Comparison of ENCODE assay signal across 14 cellular contexts in the genomic region with DNA sequence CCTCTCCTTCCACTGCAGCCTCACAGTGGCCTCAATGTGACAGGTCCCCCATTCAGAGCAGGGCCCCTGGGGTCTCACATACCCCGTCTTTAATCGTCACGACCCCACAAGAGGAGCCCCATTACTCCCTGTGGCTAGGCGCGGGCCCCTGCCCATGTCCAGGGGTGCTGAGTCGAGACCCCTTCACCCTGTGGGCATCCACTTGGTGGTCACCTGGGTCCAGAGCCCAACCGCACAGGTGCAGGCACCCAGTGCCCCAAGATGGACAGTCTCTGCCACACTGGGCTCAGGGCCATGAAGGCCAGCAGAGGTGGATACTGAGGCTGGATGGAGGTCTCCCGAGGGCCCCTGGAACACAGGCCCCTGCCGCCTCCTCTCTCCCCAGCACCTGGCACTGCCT. TPM values are rescaled to one million over a fixed set of nuclear protein-coding genes. Genes with fewer than 3 reads are reported as not detected.
A peak's percentile ranks its signal among the peaks of the same experiment; 100 is the strongest.
DNase-seq lines count a peak whose midpoint lies in the region; ATAC-seq and TF ChIP-seq lines count a peak whose summit lies in the region.
"Had no signal": no experiment of that assay in that cellular context is flagged by ENCODE, and none has a peak within 500 bp of the region (broad histone marks: within the 10 kb centered on the region; RNA-seq: fewer than 3 reads in every experiment).

No MANE protein-coding gene starts in this region.

- H3K4me3 ChIP-seq in iPS-18c (ENCODE audit: insufficient read depth, low read depth, low read length): peak overlapping the region; percentile 24; the same call in 1 of the 2 replicates
- H3K4me3 ChIP-seq in thoracic aorta: peak overlapping the region; percentile 38
- H3K4me3 ChIP-seq: neural progenitor cell had no signal

- TF ChIP-seq CTCF in thoracic aorta (IDR thresholded peaks at IDR 0.05): no peak

- H3K9me3 Mint-ChIP-seq in activated naive CD4-positive, alpha-beta T cell treated with anti-CD3 and anti-CD28 coated beads, Interleukin-2, amount 10 ng/mL, durations not matched to agents 7 days and 5 days: no peaks in the 10 kb centered on the region
- H3K9me3 Mint-ChIP-seq: activated T-helper 2 cell treated with anti-CD3 and anti-CD28 coated beads, Interferon-gamma antibody, Interleukin-2, Interleukin-4, amounts not matched to agents 10 μg/mL and 5 μg/mL and 100 μg/mL, durations not matched to agents 14 hours and 24 hours and 36 hours; neural progenitor cell had no signal

- H3K4me1 ChIP-seq in thoracic aorta (ENCODE audit: control insufficient read depth in 1 of 2, low read depth in 2 of 2): peaks cover 48 to 60% of the 10 kb centered on the region in 2 donors

- DNase-seq in activated naive CD4-positive, alpha-beta T cell treated with anti-CD3 and anti-CD28 coated beads, Interleukin-2, amount 10 ng/mL, durations not matched to agents 7 days and 5 days: no peak
- DNase-seq in activated naive CD4-positive, alpha-beta T cell (lab: John Stamatoyannopoulos, UW): no peak
- DNase-seq in T-helper 17 cell: no peak
- DNase-seq in thoracic aorta (ENCODE audit: low spot score): no peak
- DNase-seq: effector CD8-positive, alpha-beta T cell; NCI-H526 treated with DMSO at 0.1 percent for 48 hours; T-helper 9 cell had no signal

- peak overlapping the region; percentile 45 for H3K27ac Mint-ChIP-seq in activated naive CD4-positive, alpha-beta T cell treated with anti-CD3 and anti-CD28 coated beads, Interleukin-2, amount 10 ng/mL, durations not matched to agents 7 days and 5 days
- H3K27ac Mint-ChIP-seq in T-helper 17 cell: peak overlapping the region; percentile 76

- H3K27me3 Mint-ChIP-seq in activated naive CD4-positive, alpha-beta T cell treated with anti-CD3 and anti-CD28 coated beads, Interleukin-2, amount 10 ng/mL, durations not matched to agents 7 days and 5 days: peaks cover 3% of the 10 kb centered on the region
- no peaks in the 10 kb centered on the region for H3K27me3 Mint-ChIP-seq in T-helper 17 cell

- no peaks in the 10 kb centered on the region for H3K27me3 ChIP-seq in thoracic aorta (replicated peaks; ENCODE audit: insufficient read depth)
- H3K27me3 ChIP-seq: neural progenitor cell had no signal

- peaks cover 17% of the 10 kb centered on the region for H3K36me3 Mint-ChIP-seq in activated naive CD4-positive, alpha-beta T cell treated with anti-CD3 and anti-CD28 coated beads, Interleukin-2, amount 10 ng/mL, durations not matched to agents 7 days and 5 days
- H3K36me3 Mint-ChIP-seq in T-helper 17 cell (ENCODE audit: low read depth): no peaks in the 10 kb centered on the region
- H3K36me3 Mint-ChIP-seq: neural progenitor cell had no signal

- ATAC-seq in T-helper 17 cell (no peak), thoracic aorta (ENCODE audit: insufficient number of reproducible peaks, low FRiP score, low read depth) (no peak), GM21526 (IDR thresholded peaks at IDR 0.05; ENCODE audit: low FRiP score, unreplicated experiment) (no peak), HG02623 (IDR thresholded peaks at IDR 0.05; ENCODE audit: unreplicated experiment) (no peak), HG03571 (IDR thresholded peaks at IDR 0.05; ENCODE audit: unreplicated experiment) (no peak)

- peaks cover 16% of the 10 kb centered on the region for H3K36me3 ChIP-seq in thoracic aorta
- H3K36me3 ChIP-seq: neural progenitor cell had no signal

- peaks cover 45% of the 10 kb centered on the region for H3K4me1 Mint-ChIP-seq in activated naive CD4-positive, alpha-beta T cell treated with anti-CD3 and anti-CD28 coated beads, Interleukin-2, amount 10 ng/mL, durations not matched to agents 7 days and 5 days
- peaks cover 30% of the 10 kb centered on the region for H3K4me1 Mint-ChIP-seq in T-helper 17 cell

- H3K27ac ChIP-seq in thoracic aorta: no peak overlapping the region
- H3K27ac ChIP-seq: neural progenitor cell had no signal

- CTCF ChIA-PET in activated naive CD4-positive, alpha-beta T cell treated with anti-CD3 and anti-CD28 coated beads, Interleukin-2, amount 10 ng/mL, durations not matched to agents 7 days and 5 days (lab: Charles Lee): interaction anchor here (0.5 kb wide), 1 partner anchor 161 kb away, joined by 4 read pairs; no protein-coding TSS in a partner anchor

- H3K4me3 Mint-ChIP-seq in activated naive CD4-positive, alpha-beta T cell treated with anti-CD3 and anti-CD28 coated beads, Interleukin-2, amount 10 ng/mL, durations not matched to agents 7 days and 5 days: no peak overlapping the region
- peak overlapping the region; percentile 83 for H3K4me3 Mint-ChIP-seq in T-helper 17 cell

- H3K9me3 ChIP-seq in T-helper 17 cell (ENCODE audit: control insufficient read depth, low read length, poor library complexity, severe bottlenecking): no peaks in the 10 kb centered on the region
- H3K9me3 ChIP-seq in iPS-18c (ENCODE audit: control insufficient read depth, insufficient read depth, low read length): peaks cover 2% of the 10 kb centered on the region
- H3K9me3 ChIP-seq in thoracic aorta: no peaks in the 10 kb centered on the region

RNA-seq across cellular contexts. Expression of a gene that starts 3.0 kb away (rescaled TPM):
- total RNA-seq in T-helper 17 cell (100 to 1,000 TPM; 270 to 318 TPM), thoracic aorta (100 to 1,000 TPM; 183 to 267 TPM)

RNA-seq across cellular contexts. Expression of a gene that starts 3.4 kb away (rescaled TPM):
- total RNA-seq in T-helper 17 cell (not detected), thoracic aorta (not detected)
- total RNA-seq: activated T-helper 2 cell treated with anti-CD3 and anti-CD28 coated beads, Interferon-gamma antibody, Interleukin-2, Interleukin-4, amounts not matched to agents 10 μg/mL and 5 μg/mL and 100 μg/mL, durations not matched to agents 14 hours and 24 hours and 36 hours; urinary bladder had no signal

RNA-seq across cellular contexts. Expression of a gene that starts 8.5 kb away (rescaled TPM):
- total RNA-seq in T-helper 17 cell (100 to 1,000 TPM; 263 to 301 TPM), thoracic aorta (100 to 1,000 TPM in 1 of 2 donors, 10 to 100 TPM in 1; 96.9 to 193 TPM)

RNA-seq across cellular contexts. Expression of a gene that starts 17.7 kb away (rescaled TPM):
- 1 to 10 TPM in 1 of 2 donors, not detected in 1; 1.8 TPM for total RNA-seq in T-helper 17 cell
- under 1 TPM in 1 of 2 donors, not detected in 1; 0.14 TPM for total RNA-seq in thoracic aorta
- total RNA-seq: activated T-helper 2 cell treated with anti-CD3 and anti-CD28 coated beads, Interferon-gamma antibody, Interleukin-2, Interleukin-4, amounts not matched to agents 10 μg/mL and 5 μg/mL and 100 μg/mL, durations not matched to agents 14 hours and 24 hours and 36 hours; urinary bladder had no signal

RNA-seq across cellular contexts. Expression of a gene that starts 22.0 kb away (rescaled TPM):
- 100 to 1,000 TPM; 107 to 112 TPM for total RNA-seq in T-helper 17 cell
- 1 to 10 TPM; 6.0 to 7.0 TPM for total RNA-seq in thoracic aorta
